ENCODE assay signal across 20 cellular contexts in the genomic region with DNA sequence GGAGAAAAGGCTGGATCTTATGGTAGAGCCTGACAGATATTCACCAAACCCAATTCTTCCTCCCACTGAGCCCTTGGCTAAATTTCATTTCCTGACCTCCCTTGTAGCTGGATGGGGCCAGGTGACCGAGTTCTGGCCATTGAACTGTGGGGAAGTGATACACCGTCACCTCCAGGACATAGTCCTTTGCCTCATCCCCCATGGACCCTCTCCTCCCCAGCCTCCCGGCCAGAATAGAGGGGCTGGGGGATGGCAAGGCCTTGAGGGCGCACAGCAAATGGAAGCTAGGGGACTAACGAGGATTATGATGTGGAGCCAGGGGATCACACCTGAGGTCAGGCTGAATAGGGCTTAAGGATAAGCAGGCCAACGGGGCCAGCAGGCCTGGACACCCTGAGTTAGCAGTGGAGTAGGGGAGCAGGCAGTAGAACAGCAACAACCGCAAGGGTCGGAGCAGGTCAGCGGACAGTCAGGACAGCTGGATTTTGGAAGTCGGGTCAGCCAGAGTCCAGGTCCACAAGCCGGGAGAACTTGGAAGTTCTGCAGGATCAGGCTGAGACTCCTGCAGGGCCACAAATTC. TPM values are rescaled to one million over a fixed set of nuclear protein-coding genes. Genes with fewer than 3 reads are reported as not detected.
DNase-seq lines count a peak whose midpoint lies in the region; ATAC-seq and TF ChIP-seq lines count a peak whose summit lies in the region.
"Had no signal": no experiment of that assay in that cellular context is flagged by ENCODE, and none has a peak within 500 bp of the region (broad histone marks: within the 10 kb centered on the region; RNA-seq: fewer than 3 reads in every experiment).

No MANE protein-coding gene starts in this region.

- H3K27ac ChIP-seq in coronary artery = no peak overlapping the region
- H3K27ac ChIP-seq in caudate nucleus (ENCODE audit: low read depth, low read length) = no peak overlapping the region
- H3K27ac ChIP-seq: 22Rv1 had no signal

- DNase-seq in T-helper 2 cell treated with Interferon-gamma antibody and Interleukin-4, amounts not matched to agents 5 μg/mL and 100 μg/mL, for 36 hours (ENCODE audit: low spot score) = peak; percentile 1
- no peak for DNase-seq in T-helper 2 cell
- DNase-seq in T-helper 17 cell = no peak
- peak; percentile 56 for DNase-seq in coronary artery (ENCODE audit: low spot score)
- DNase-seq in caudate nucleus (lab: John Stamatoyannopoulos, UW) = no peak
- DNase-seq in MV-4-11 (lab: John Stamatoyannopoulos, UW) = no peak
- no peak for DNase-seq in NCI-H1092 (lab: John Stamatoyannopoulos, UW)
- DNase-seq: CD4-positive, alpha-beta memory T cell; DMS79 treated with DMSO at 0.1 percent for 48 hours; NCI-H1417; NCI-H187 treated with DMSO at 0.1 percent for 48 hours; NCI-H526 treated with DMSO at 0.1 percent for 48 hours; NK-92 treated with Interleukin-12 subunit alpha and Interleukin-12 subunit beta, amount 100 ng/mL, for 24 hours; SHP77; SK-N-SH had no signal

- no peak overlapping the region for H3K27ac Mint-ChIP-seq in T-helper 2 cell treated with Interferon-gamma antibody and Interleukin-4, amounts not matched to agents 5 μg/mL and 100 μg/mL, for 36 hours
- H3K27ac Mint-ChIP-seq in T-helper 17 cell = peak overlapping the region; percentile 43
- peak overlapping the region; percentile 88 for H3K27ac Mint-ChIP-seq in stimulated activated memory B cell treated with anti-CD40 and anti-IgM and Interleukin-4, amounts not matched to agents 10 μg/mL and 1 μg/mL and 100 μg/mL, for 72 hours

- H3K4me3 ChIP-seq in coronary artery = no peak overlapping the region

- H3K4me3 Mint-ChIP-seq in T-helper 2 cell treated with Interferon-gamma antibody and Interleukin-4, amounts not matched to agents 5 μg/mL and 100 μg/mL, for 36 hours = no peak overlapping the region
- H3K4me3 Mint-ChIP-seq in T-helper 17 cell = no peak overlapping the region
- no peak overlapping the region for H3K4me3 Mint-ChIP-seq in stimulated activated memory B cell treated with anti-CD40 and anti-IgM and Interleukin-4, amounts not matched to agents 10 μg/mL and 1 μg/mL and 100 μg/mL, for 72 hours
- H3K4me3 Mint-ChIP-seq: B cell had no signal

- peaks cover 10% of the 10 kb centered on the region for H3K36me3 Mint-ChIP-seq in T-helper 2 cell treated with Interferon-gamma antibody and Interleukin-4, amounts not matched to agents 5 μg/mL and 100 μg/mL, for 36 hours (ENCODE audit: low read depth)
- peaks cover 2% of the 10 kb centered on the region for H3K36me3 Mint-ChIP-seq in T-helper 17 cell (ENCODE audit: low read depth)
- H3K36me3 Mint-ChIP-seq in stimulated activated memory B cell treated with anti-CD40 and anti-IgM and Interleukin-4, amounts not matched to agents 10 μg/mL and 1 μg/mL and 100 μg/mL, for 72 hours = peaks cover 14% of the 10 kb centered on the region
- H3K36me3 Mint-ChIP-seq: CD4-positive, alpha-beta memory T cell; IgD-negative memory B cell had no signal

- H3K4me1 Mint-ChIP-seq in T-helper 2 cell treated with Interferon-gamma antibody and Interleukin-4, amounts not matched to agents 5 μg/mL and 100 μg/mL, for 36 hours (ENCODE audit: low read depth) = peaks cover 54% of the 10 kb centered on the region
- H3K4me1 Mint-ChIP-seq in T-helper 17 cell = peaks cover 23% of the 10 kb centered on the region
- peaks cover 54% of the 10 kb centered on the region for H3K4me1 Mint-ChIP-seq in stimulated activated memory B cell treated with anti-CD40 and anti-IgM and Interleukin-4, amounts not matched to agents 10 μg/mL and 1 μg/mL and 100 μg/mL, for 72 hours

- no peak for ATAC-seq in T-helper 17 cell
- ATAC-seq in stimulated activated memory B cell treated with anti-CD40 and anti-IgM and Interleukin-4, amounts not matched to agents 10 μg/mL and 1 μg/mL and 100 μg/mL, for 72 hours = no peak
- ATAC-seq: HCT116 had no signal

- no peaks in the 10 kb centered on the region for H3K9me3 Mint-ChIP-seq in T-helper 2 cell treated with Interferon-gamma antibody and Interleukin-4, amounts not matched to agents 5 μg/mL and 100 μg/mL, for 36 hours
- H3K9me3 Mint-ChIP-seq in stimulated activated memory B cell treated with anti-CD40 and anti-IgM and Interleukin-4, amounts not matched to agents 10 μg/mL and 1 μg/mL and 100 μg/mL, for 72 hours = no peaks in the 10 kb centered on the region
- H3K9me3 Mint-ChIP-seq: CD4-positive, alpha-beta memory T cell; IgD-negative memory B cell had no signal

- H3K9me3 ChIP-seq in T-helper 17 cell (ENCODE audit: control insufficient read depth, low read length, poor library complexity, severe bottlenecking) = no peaks in the 10 kb centered on the region
- H3K9me3 ChIP-seq: SK-N-SH had no signal

- no peak for TF ChIP-seq CTCF in coronary artery (IDR thresholded peaks at IDR 0.05)

- no peaks in the 10 kb centered on the region for H3K27me3 Mint-ChIP-seq in T-helper 2 cell treated with Interferon-gamma antibody and Interleukin-4, amounts not matched to agents 5 μg/mL and 100 μg/mL, for 36 hours (ENCODE audit: low read depth)
- H3K27me3 Mint-ChIP-seq in T-helper 17 cell = peaks cover 14% of the 10 kb centered on the region
- no peaks in the 10 kb centered on the region for H3K27me3 Mint-ChIP-seq in stimulated activated memory B cell treated with anti-CD40 and anti-IgM and Interleukin-4, amounts not matched to agents 10 μg/mL and 1 μg/mL and 100 μg/mL, for 72 hours
- H3K27me3 Mint-ChIP-seq: B cell; CD4-positive, alpha-beta memory T cell had no signal

RNA-seq across cellular contexts. Expression of a gene that starts 15.0 kb away (rescaled TPM):
- total RNA-seq in T-helper 17 cell = under 1 TPM; 0.20 to 0.34 TPM

Comparison
In these comparisons a context has a peak if more than half of its experiments do, and no peak if none do; other contexts are left out.
1. DNase-seq: peak in T-helper 2 cell treated with Interferon-gamma antibody and Interleukin-4, amounts not matched to agents 5 μg/mL and 100 μg/mL, for 36 hours (single experiment) and coronary artery (single experiment); none in T-helper 2 cell (0 of 5), T-helper 17 cell (0 of 3), caudate nucleus (0 of 61), MV-4-11 (single experiment) and NCI-H1092 (single experiment).